ENCODE assay signal across 8 cellular contexts in genomic region chr1:193406901-193407300, GRCh38.
DNase-seq lines count a peak whose midpoint lies in the region; ATAC-seq, FAIRE-seq and TF ChIP-seq lines count a peak whose summit lies in the region.

No MANE protein-coding gene starts in this region.

- intact Hi-C loops in posterior cingulate gyrus (cut with DNase I), result loop anchor here (5.0 kb wide), 1 partner anchor 225 kb away; no protein-coding TSS in a partner anchor

- DNase-seq in NCI-H146 (lab: John Stamatoyannopoulos, UW), result peak; percentile 36
- DNase-seq in NCI-H146 treated with DMSO at 0.1 percent for 48 hours (lab: John Stamatoyannopoulos, UW; ENCODE audit: unreplicated experiment), result no peak
- peak; percentile 67 for DNase-seq in M059J (ENCODE audit: low read depth)
- peak; percentile 14 for DNase-seq in germinal center (ENCODE audit: low spot score)
- DNase-seq in retinal pigment epithelial cell (ENCODE audit: low read depth), result peak; percentile 41
- DNase-seq in posterior cingulate gyrus, result no peak

- FAIRE-seq in TTC549 (lab: Jason Lieb, UNC), result peak; percentile 96

- no peak overlapping the region for H3K4me3 ChIP-seq in retinal pigment epithelial cell (ENCODE audit: low read length)

- ATAC-seq in GM21717 (IDR thresholded peaks at IDR 0.05; ENCODE audit: unreplicated experiment), result peak; percentile 69

- peak; percentile 70 for TF ChIP-seq CTCF in retinal pigment epithelial cell (conservative IDR thresholded peaks at IDR 0.05; ENCODE audit: low read depth, low read length)

Comparison
In these comparisons a context has a peak if more than half of its experiments do, and no peak if none do; other contexts are left out.
1. DNase-seq: peak in NCI-H146 (single experiment), M059J (single experiment), germinal center (single experiment) and retinal pigment epithelial cell (single experiment); none in NCI-H146 treated with DMSO at 0.1 percent for 48 hours (single experiment) and posterior cingulate gyrus (0 of 10).